In genomic region chr12:71686658-71687025, GRCh38 we compare ENCODE assay signal across 8 cellular contexts. TPM values are rescaled to one million over a fixed set of nuclear protein-coding genes. Genes with fewer than 3 reads are reported as not detected.
DNase-seq lines count a peak whose midpoint lies in the region; ATAC-seq and TF ChIP-seq lines count a peak whose summit lies in the region.

No MANE protein-coding gene starts in this region.

- H3K27me3 ChIP-seq in BLaER1: no peaks in the 10 kb centered on the region
- H3K27me3 ChIP-seq in IMR-90 (ENCODE audit: control insufficient read depth, insufficient read depth, low read length): no peaks in the 10 kb centered on the region
- H3K27me3 ChIP-seq in mammary epithelial cell (ENCODE audit: insufficient read depth, low read length): no peaks in the 10 kb centered on the region
- H3K27me3 ChIP-seq in mucosa of stomach (ENCODE audit: control insufficient read depth, insufficient read depth, low read length): no peaks in the 10 kb centered on the region

- H3K79me1 ChIP-seq in IMR-90 (ENCODE audit: low read depth in 1 of 2, low read length in 2 of 2): peaks cover 4 to 14% of the 10 kb centered on the region in 2 experiments; a peak in 3 of 4 replicates

- peak overlapping the region; percentile 73; the same call in 1 of the 2 replicates for H3K4ac ChIP-seq in IMR-90 (ENCODE audit: low read depth, low read length)

- H3K14ac ChIP-seq in IMR-90 (replicated peaks; ENCODE audit: low read depth, low read length): peak overlapping the region; percentile 64

- no peaks in the 10 kb centered on the region for H3K36me3 ChIP-seq in BLaER1
- no peaks in the 10 kb centered on the region for H3K36me3 ChIP-seq in IMR-90 (ENCODE audit: control insufficient read depth, insufficient read depth, low read length)
- peaks cover 2% of the 10 kb centered on the region for H3K36me3 ChIP-seq in mammary epithelial cell (ENCODE audit: insufficient read depth, low read length)
- H3K36me3 ChIP-seq in mucosa of stomach (ENCODE audit: control insufficient read depth, insufficient read depth, low read length): no peaks in the 10 kb centered on the region

- H4K20me1 ChIP-seq in BLaER1: no peaks in the 10 kb centered on the region
- no peaks in the 10 kb centered on the region for H4K20me1 ChIP-seq in IMR-90 (ENCODE audit: insufficient read depth, low read length)
- no peaks in the 10 kb centered on the region for H4K20me1 ChIP-seq in mammary epithelial cell (ENCODE audit: insufficient read depth, low read length)

- CTCF ChIA-PET in IMR-90 (lab: Yijun Ruan, JAX): interaction anchor here (0.8 to 1.1 kb wide), 2 partner anchors 60 to 252 kb away, joined by 6 to 11 read pairs; no protein-coding TSS in a partner anchor
- CTCF ChIA-PET in mammary epithelial cell (lab: Charles Lee; ENCODE audit: low non-redundant PET): interaction anchor here (0.6 to 1.6 kb wide), 4 partner anchors 33 to 1541 kb away, joined by 3 to 28 read pairs (median 11); no protein-coding TSS in a partner anchor

- H4K8ac ChIP-seq in IMR-90 (ENCODE audit: low read depth in 2 of 2, low read length in 2 of 2): peak overlapping the region; percentile 4 to 74; a peak in 3 of 4 replicates

- H2BK20ac ChIP-seq in IMR-90 (ENCODE audit: low read depth, low read length): no peak overlapping the region

- dilution Hi-C loops in IMR-90 (cut with HindIII; ENCODE audit: low sequenced_read_pairs, unreplicated experiment): no loop called here
- dilution Hi-C loops in mammary epithelial cell (cut with HindIII; ENCODE audit: low sequenced_read_pairs): no loop called here

- H2AFZ ChIP-seq in IMR-90 (replicated peaks; ENCODE audit: low read length, poor library complexity) (no peak overlapping the region), mammary epithelial cell (ENCODE audit: low read depth, low read length) (peak overlapping the region; percentile 99)

- H2BK15ac ChIP-seq in IMR-90 (ENCODE audit: low read depth, low read length): no peak overlapping the region

- H3K9ac ChIP-seq in BLaER1 (peak overlapping the region; percentile 82), IMR-90 (ENCODE audit: low read depth, low read length) (peak overlapping the region; percentile 20), mammary epithelial cell (ENCODE audit: insufficient read depth, low read length) (peak overlapping the region; percentile 89), mucosa of stomach (ENCODE audit: low read length) (peak overlapping the region; percentile 78)

- TF ChIP-seq RAD21 in IMR-90 (IDR thresholded peaks at IDR 0.05; ENCODE audit: low read length): no peak

- no peak for TF ChIP-seq CTCF in IMR-90 (conservative IDR thresholded peaks at IDR 0.05; ENCODE audit: low read depth, low read length)
- no peak for TF ChIP-seq CTCF in mammary epithelial cell (conservative IDR thresholded peaks at IDR 0.05 in 1 of 2, IDR thresholded peaks at IDR 0.05 in 1 of 2; ENCODE audit: extremely low read depth in 1 of 2, insufficient read depth in 1 of 2, low read depth in 1 of 2, low read length in 2 of 2)

- no peaks in the 10 kb centered on the region for H3K9me1 ChIP-seq in IMR-90 (ENCODE audit: insufficient read depth, low read length)

- no peak overlapping the region for H4K5ac ChIP-seq in IMR-90 (ENCODE audit: low read depth, low read length)

- H2BK5ac ChIP-seq in IMR-90 (ENCODE audit: low read depth, low read length, poor library complexity, severe bottlenecking): peak overlapping the region; percentile 80

- peak overlapping the region; percentile 80 for H3K27ac ChIP-seq in BLaER1
- no peak overlapping the region for H3K27ac ChIP-seq in IMR-90 (ENCODE audit: insufficient read depth, low read length)
- H3K27ac ChIP-seq in mammary epithelial cell (ENCODE audit: insufficient read depth, low read depth, low read length): peak overlapping the region; percentile 81

- H3K56ac ChIP-seq in IMR-90 (ENCODE audit: extremely low read depth, insufficient read depth, low read length): peak overlapping the region; percentile 60

- peak; percentile 19 for DNase-seq in IMR-90
- peak; percentile 33 for DNase-seq in mammary epithelial cell
- DNase-seq in superior temporal gyrus (ENCODE audit: extremely low spot score): no peak
- no peak for DNase-seq in activated CD4-positive, alpha-beta T cell treated with anti-CD3 and anti-CD28 coated beads for 1 hour

- H3K4me1 ChIP-seq in BLaER1 (peaks cover 34% of the 10 kb centered on the region), IMR-90 (ENCODE audit: control insufficient read depth, insufficient read depth, low read length) (peaks cover 1% of the 10 kb centered on the region; the same call in 1 of the 2 replicates), mammary epithelial cell (ENCODE audit: insufficient read depth, low read length) (peaks cover 11% of the 10 kb centered on the region), mucosa of stomach (ENCODE audit: control insufficient read depth, insufficient read depth, low read length) (peaks cover 8% of the 10 kb centered on the region)

- H3K4me3 ChIP-seq in BLaER1 (peak overlapping the region; percentile 73), IMR-90 (ENCODE audit: insufficient read depth, low read depth, low read length) (peak overlapping the region; percentile 78), mammary epithelial cell (replicated peaks in 1 of 3; ENCODE audit: insufficient read depth in 1 of 3, low read depth in 2 of 3, low read length in 3 of 3) (peak overlapping the region; percentile 86 to 97 (median 89)), mucosa of stomach (ENCODE audit: low read length) (peak overlapping the region; percentile 85)

- no peaks in the 10 kb centered on the region for H3K9me3 ChIP-seq in BLaER1
- no peaks in the 10 kb centered on the region for H3K9me3 ChIP-seq in IMR-90 (ENCODE audit: control insufficient read depth, insufficient read depth, low read length)
- H3K9me3 ChIP-seq in mammary epithelial cell (replicated peaks; ENCODE audit: insufficient read depth, low read length): no peaks in the 10 kb centered on the region
- no peaks in the 10 kb centered on the region for H3K9me3 ChIP-seq in mucosa of stomach (ENCODE audit: control insufficient read depth, low read length)

- in situ Hi-C loops in IMR-90 (cut with MboI; ENCODE audit: low sequenced_read_pairs) (no loop called here), mammary epithelial cell (cut with MboI; ENCODE audit: low sequenced_read_pairs in 2 of 2) (no loop called here)

- intact Hi-C loops in IMR-90 (cut with micrococcal nuclease) (loop anchor here (1.0 kb wide), 1 partner anchor 22 kb away; the partner anchor contains the start of gene THAP2), mammary epithelial cell (cut with micrococcal nuclease) (loop anchor here (1.0 to 2.0 kb wide), 4 partner anchors 22 to 68 kb away; partner anchors contain the start of genes RAB21 and THAP2)

- H2AK9ac ChIP-seq in IMR-90 (replicated peaks; ENCODE audit: low read depth, low read length, poor library complexity): no peak overlapping the region

- ATAC-seq in IMR-90 (ENCODE audit: low read depth) (peak; percentile 3), HG02610 (IDR thresholded peaks at IDR 0.05; ENCODE audit: unreplicated experiment) (no peak), GM21367 (IDR thresholded peaks at IDR 0.05; ENCODE audit: unreplicated experiment) (no peak)

- H3K4me2 ChIP-seq in BLaER1: peak overlapping the region; percentile 87
- H3K4me2 ChIP-seq in IMR-90 (ENCODE audit: low read depth, low read length): peak overlapping the region; percentile 80
- H3K4me2 ChIP-seq in mammary epithelial cell (ENCODE audit: insufficient read depth, low read depth, low read length): peak overlapping the region; percentile 92

- no peak overlapping the region for H2AK5ac ChIP-seq in IMR-90 (ENCODE audit: low read depth, low read length)

- H2BK120ac ChIP-seq in IMR-90 (ENCODE audit: low read depth, low read length): peak overlapping the region; percentile 55; the same call in 1 of the 2 replicates

- BruUV-seq in IMR-90 (replicated peaks; lab: Mats Ljungman, UMichigan): no TSS peak
- BruUV-seq in mammary epithelial cell (replicated peaks; lab: Mats Ljungman, UMichigan): TSS peak; percentile 27

- H3K79me2 ChIP-seq in mammary epithelial cell (ENCODE audit: insufficient read depth, low read length): peaks cover 16% of the 10 kb centered on the region

- peak overlapping the region; percentile 66; the same call in 1 of the 2 replicates for H3K23ac ChIP-seq in IMR-90 (ENCODE audit: low read depth, low read length)

- peak overlapping the region; percentile 24 for H3K18ac ChIP-seq in IMR-90 (ENCODE audit: low read depth, low read length)

- TF ChIP-seq POLR2A in IMR-90 (IDR thresholded peaks at IDR 0.05; ENCODE audit: low read depth, low read length): no peak

- WGBS in IMR-90 (ENCODE audit: extremely low coverage in 2 of 2, insufficient read length in 1 of 2), 2 experiments: no CpG with 5 or more reads among the region's 3 CpGs
- WGBS in mammary epithelial cell (ENCODE audit: low coverage, missing lambda C conversion rate): 0% methylated on average over 3 of the region's 3 CpGs

- 0 out of 2 replicates have a peak overlapping the region, but pooled peaks have one; percentile 43 for H4K91ac ChIP-seq in IMR-90 (ENCODE audit: insufficient read depth, low read depth, low read length)

- POLR2A ChIA-PET in IMR-90 (lab: Charles Lee; ENCODE audit: unreplicated experiment): interaction anchor here (1.0 kb wide), 1 partner anchor 17 kb away, joined by 3 read pairs; no protein-coding TSS in a partner anchor

TF ChIP-seq in IMR-90, 13 proteins besides CTCF, POLR2A, EP300 and RAD21 (continues in another document):
- no peak for TF ChIP-seq MAFK (IDR thresholded peaks at IDR 0.05; ENCODE audit: low read depth, low read length)
- no peak for TF ChIP-seq MAZ (IDR thresholded peaks at IDR 0.05; ENCODE audit: borderline replicate concordance, low read depth, low read length)
- TF ChIP-seq CEBPB (IDR thresholded peaks at IDR 0.05; ENCODE audit: low read depth, low read length): peak; percentile 73

RNA-seq across cellular contexts. Expression of gene TMEM19, which starts 0.8 kb away (rescaled TPM):
- total RNA-seq in IMR-90 (2012; rRNA removed): 28.7 and 43.9 TPM in 2 replicates
- polyA plus RNA-seq in IMR-90 (2012; rRNA removed): 8.9 and 11.4 TPM in 2 replicates
- polyA plus RNA-seq in IMR-90 (2012; cell fraction: cytosol; rRNA removed): 1.1 and 3.1 TPM in 2 replicates
- polyA plus RNA-seq in IMR-90 (2012; cell fraction: nucleus; rRNA removed; ENCODE audit: low replicate concordance): 0.57 and 4.3 TPM in 2 replicates
- 10 to 100 TPM; 22.1 to 41.7 TPM for total RNA-seq in mammary epithelial cell
- polyA plus RNA-seq in mammary epithelial cell: 23.6 TPM
- polyA minus RNA-seq in mammary epithelial cell: 21.6 TPM

RNA-seq across cellular contexts. Expression of gene THAP2, which starts 22.5 kb away (rescaled TPM):
- total RNA-seq in IMR-90 (2012; rRNA removed) (1.4 and 2.8 TPM in 2 replicates), mammary epithelial cell (1 to 10 TPM; 3.8 to 5.5 TPM)
- polyA plus RNA-seq in IMR-90 (2012; rRNA removed) (1.7 and 2.5 TPM in 2 replicates), mammary epithelial cell (1.1 TPM)
- polyA plus RNA-seq in IMR-90 (2012; cell fraction: cytosol; rRNA removed): 0.66 and 1.2 TPM in 2 replicates
- polyA plus RNA-seq in IMR-90 (2012; cell fraction: nucleus; rRNA removed; ENCODE audit: low replicate concordance): 1.4 and 4.3 TPM in 2 replicates
- polyA minus RNA-seq in mammary epithelial cell: not detected

RNA-seq across cellular contexts. Expression of gene ZFC3H1, which starts 23.0 kb away (rescaled TPM):
- 16.8 and 28.6 TPM in 2 replicates for total RNA-seq in IMR-90 (2012; rRNA removed)
- polyA plus RNA-seq in IMR-90 (2012; rRNA removed): 16.8 and 23.3 TPM in 2 replicates
- 3.9 and 5.0 TPM in 2 replicates for polyA plus RNA-seq in IMR-90 (2012; cell fraction: cytosol; rRNA removed)
- 30.3 and 186 TPM in 2 replicates for polyA plus RNA-seq in IMR-90 (2012; cell fraction: nucleus; rRNA removed; ENCODE audit: low replicate concordance)
- total RNA-seq in mammary epithelial cell: 10 to 100 TPM; 31.2 to 50.2 TPM
- 13.6 TPM for polyA plus RNA-seq in mammary epithelial cell
- 12.2 TPM for polyA minus RNA-seq in mammary epithelial cell

Comparison
In these comparisons a context has a peak if more than half of its experiments do, and no peak if none do; other contexts are left out.
1. H3K9ac ChIP-seq: peak in every context shown above with its lines; median percentile 89 in mammary epithelial cell; 82 in BLaER1; 78 in mucosa of stomach; 20 in IMR-90.
2. DNase-seq: peak in IMR-90 (single experiment) and mammary epithelial cell (single experiment); none in superior temporal gyrus (single experiment) and activated CD4-positive, alpha-beta T cell treated with anti-CD3 and anti-CD28 coated beads for 1 hour (single experiment).
3. Peak in every context shown above with its lines, with median percentiles within 50 percentile points of each other: H3K4me2 ChIP-seq and H3K4me3 ChIP-seq.